ENCODE assay signal across 1 cellular context in the genomic region with DNA sequence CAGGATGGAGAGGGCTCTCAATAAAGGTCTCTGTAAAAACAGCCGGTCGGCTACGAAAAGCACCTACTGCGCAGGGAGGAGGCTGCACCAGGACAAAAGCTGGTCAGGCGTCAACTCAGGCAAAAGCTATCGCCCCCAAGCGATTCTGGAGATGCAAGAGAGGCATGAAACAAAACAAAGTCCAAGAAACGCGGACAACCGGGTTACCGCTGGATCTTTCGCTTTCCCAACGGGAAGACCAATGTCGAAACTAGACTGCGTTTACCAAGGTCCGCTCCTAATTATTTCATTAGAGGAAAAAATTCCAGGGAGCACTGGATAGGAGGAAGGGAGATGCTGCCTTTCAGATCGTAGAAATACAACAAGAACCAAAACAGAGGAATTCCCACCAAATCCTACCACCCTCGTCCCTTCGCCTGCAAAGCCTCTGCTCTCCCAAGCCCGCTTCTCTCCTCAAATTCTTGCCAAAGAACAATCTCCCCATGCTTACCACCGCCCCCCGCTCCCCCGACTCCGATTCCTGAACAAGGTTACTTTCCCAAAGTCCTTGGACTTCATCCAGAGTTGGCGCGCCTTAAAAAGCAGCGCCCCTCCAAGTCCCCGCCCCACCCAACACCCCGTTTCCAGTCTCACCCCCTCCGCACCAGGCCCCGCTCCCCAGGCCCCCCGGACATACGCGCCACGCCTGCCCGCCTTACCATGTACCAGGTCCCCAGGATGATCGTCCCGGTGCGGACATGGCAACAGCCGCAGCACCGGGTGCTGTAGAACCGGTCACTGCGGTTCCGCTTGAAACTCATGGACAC.
TF ChIP-seq lines count a peak whose summit lies in the region.

No MANE protein-coding gene starts in this region.

TF ChIP-seq in HepG2, 621 proteins besides CTCF, POLR2A, EP300 and RAD21 (continued from another document and continues in another):
- TF ChIP-seq, protein P1, sequence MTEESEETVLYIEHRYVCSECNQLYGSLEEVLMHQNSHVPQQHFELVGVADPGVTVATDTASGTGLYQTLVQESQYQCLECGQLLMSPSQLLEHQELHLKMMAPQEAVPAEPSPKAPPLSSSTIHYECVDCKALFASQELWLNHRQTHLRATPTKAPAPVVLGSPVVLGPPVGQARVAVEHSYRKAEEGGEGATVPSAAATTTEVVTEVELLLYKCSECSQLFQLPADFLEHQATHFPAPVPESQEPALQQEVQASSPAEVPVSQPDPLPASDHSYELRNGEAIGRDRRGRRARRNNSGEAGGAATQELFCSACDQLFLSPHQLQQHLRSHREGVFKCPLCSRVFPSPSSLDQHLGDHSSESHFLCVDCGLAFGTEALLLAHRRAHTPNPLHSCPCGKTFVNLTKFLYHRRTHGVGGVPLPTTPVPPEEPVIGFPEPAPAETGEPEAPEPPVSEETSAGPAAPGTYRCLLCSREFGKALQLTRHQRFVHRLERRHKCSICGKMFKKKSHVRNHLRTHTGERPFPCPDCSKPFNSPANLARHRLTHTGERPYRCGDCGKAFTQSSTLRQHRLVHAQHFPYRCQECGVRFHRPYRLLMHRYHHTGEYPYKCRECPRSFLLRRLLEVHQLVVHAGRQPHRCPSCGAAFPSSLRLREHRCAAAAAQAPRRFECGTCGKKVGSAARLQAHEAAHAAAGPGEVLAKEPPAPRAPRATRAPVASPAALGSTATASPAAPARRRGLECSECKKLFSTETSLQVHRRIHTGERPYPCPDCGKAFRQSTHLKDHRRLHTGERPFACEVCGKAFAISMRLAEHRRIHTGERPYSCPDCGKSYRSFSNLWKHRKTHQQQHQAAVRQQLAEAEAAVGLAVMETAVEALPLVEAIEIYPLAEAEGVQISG (CRISPR knock-in tag; IDR thresholded peaks at IDR 0.05) = peak; percentile 65
- no peak for TF ChIP-seq ZNF101 (CRISPR knock-in tag; IDR thresholded peaks at IDR 0.05; ENCODE audit: borderline replicate concordance, low read depth)
- TF ChIP-seq, protein P2, sequence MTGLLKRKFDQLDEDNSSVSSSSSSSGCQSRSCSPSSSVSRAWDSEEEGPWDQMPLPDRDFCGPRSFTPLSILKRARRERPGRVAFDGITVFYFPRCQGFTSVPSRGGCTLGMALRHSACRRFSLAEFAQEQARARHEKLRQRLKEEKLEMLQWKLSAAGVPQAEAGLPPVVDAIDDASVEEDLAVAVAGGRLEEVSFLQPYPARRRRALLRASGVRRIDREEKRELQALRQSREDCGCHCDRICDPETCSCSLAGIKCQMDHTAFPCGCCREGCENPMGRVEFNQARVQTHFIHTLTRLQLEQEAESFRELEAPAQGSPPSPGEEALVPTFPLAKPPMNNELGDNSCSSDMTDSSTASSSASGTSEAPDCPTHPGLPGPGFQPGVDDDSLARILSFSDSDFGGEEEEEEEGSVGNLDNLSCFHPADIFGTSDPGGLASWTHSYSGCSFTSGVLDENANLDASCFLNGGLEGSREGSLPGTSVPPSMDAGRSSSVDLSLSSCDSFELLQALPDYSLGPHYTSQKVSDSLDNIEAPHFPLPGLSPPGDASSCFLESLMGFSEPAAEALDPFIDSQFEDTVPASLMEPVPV (CRISPR knock-in tag; IDR thresholded peaks at IDR 0.05) = no peak; the same call in 1 of the 2 replicates
- TF ChIP-seq ZBTB3 (CRISPR knock-in tag; IDR thresholded peaks at IDR 0.05; ENCODE audit: borderline replicate concordance, low read depth) = 0 out of 2 replicates have a peak, but pooled peaks have one; percentile 12
- no peak for TF ChIP-seq TBP (CRISPR knock-in tag; IDR thresholded peaks at IDR 0.05)
- no peak for TF ChIP-seq ZC3H4 (CRISPR knock-in tag; IDR thresholded peaks at IDR 0.05; ENCODE audit: borderline replicate concordance)
- no peak for TF ChIP-seq HOXA3 (CRISPR knock-in tag; IDR thresholded peaks at IDR 0.05)
- TF ChIP-seq ZNF329 (CRISPR knock-in tag; IDR thresholded peaks at IDR 0.05; ENCODE audit: low read depth) = no peak
- no peak for TF ChIP-seq FOXA1 (IDR thresholded peaks at IDR 0.05)
- TF ChIP-seq FOXA1 (CRISPR knock-in tag; IDR thresholded peaks at IDR 0.05) = peak; percentile 11; the same call in 1 of the 2 replicates
- TF ChIP-seq NFATC3 (CRISPR knock-in tag; IDR thresholded peaks at IDR 0.05) = no peak
- TF ChIP-seq ZNF577 (CRISPR knock-in tag; IDR thresholded peaks at IDR 0.05; ENCODE audit: borderline replicate concordance, low read depth) = no peak
- no peak for TF ChIP-seq ZNF737 (CRISPR knock-in tag; IDR thresholded peaks at IDR 0.05; ENCODE audit: borderline replicate concordance)
- TF ChIP-seq, protein P3, sequence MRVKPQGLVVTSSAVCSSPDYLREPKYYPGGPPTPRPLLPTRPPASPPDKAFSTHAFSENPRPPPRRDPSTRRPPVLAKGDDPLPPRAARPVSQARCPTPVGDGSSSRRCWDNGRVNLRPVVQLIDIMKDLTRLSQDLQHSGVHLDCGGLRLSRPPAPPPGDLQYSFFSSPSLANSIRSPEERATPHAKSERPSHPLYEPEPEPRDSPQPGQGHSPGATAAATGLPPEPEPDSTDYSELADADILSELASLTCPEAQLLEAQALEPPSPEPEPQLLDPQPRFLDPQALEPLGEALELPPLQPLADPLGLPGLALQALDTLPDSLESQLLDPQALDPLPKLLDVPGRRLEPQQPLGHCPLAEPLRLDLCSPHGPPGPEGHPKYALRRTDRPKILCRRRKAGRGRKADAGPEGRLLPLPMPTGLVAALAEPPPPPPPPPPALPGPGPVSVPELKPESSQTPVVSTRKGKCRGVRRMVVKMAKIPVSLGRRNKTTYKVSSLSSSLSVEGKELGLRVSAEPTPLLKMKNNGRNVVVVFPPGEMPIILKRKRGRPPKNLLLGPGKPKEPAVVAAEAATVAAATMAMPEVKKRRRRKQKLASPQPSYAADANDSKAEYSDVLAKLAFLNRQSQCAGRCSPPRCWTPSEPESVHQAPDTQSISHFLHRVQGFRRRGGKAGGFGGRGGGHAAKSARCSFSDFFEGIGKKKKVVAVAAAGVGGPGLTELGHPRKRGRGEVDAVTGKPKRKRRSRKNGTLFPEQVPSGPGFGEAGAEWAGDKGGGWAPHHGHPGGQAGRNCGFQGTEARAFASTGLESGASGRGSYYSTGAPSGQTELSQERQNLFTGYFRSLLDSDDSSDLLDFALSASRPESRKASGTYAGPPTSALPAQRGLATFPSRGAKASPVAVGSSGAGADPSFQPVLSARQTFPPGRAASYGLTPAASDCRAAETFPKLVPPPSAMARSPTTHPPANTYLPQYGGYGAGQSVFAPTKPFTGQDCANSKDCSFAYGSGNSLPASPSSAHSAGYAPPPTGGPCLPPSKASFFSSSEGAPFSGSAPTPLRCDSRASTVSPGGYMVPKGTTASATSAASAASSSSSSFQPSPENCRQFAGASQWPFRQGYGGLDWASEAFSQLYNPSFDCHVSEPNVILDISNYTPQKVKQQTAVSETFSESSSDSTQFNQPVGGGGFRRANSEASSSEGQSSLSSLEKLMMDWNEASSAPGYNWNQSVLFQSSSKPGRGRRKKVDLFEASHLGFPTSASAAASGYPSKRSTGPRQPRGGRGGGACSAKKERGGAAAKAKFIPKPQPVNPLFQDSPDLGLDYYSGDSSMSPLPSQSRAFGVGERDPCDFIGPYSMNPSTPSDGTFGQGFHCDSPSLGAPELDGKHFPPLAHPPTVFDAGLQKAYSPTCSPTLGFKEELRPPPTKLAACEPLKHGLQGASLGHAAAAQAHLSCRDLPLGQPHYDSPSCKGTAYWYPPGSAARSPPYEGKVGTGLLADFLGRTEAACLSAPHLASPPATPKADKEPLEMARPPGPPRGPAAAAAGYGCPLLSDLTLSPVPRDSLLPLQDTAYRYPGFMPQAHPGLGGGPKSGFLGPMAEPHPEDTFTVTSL (CRISPR knock-in tag; IDR thresholded peaks at IDR 0.05; ENCODE audit: borderline replicate concordance) = peak; percentile 25; the same call in 1 of the 2 replicates
- no peak for TF ChIP-seq EZH2 (conservative IDR thresholded peaks at IDR 0.05; ENCODE audit: low read depth, low read length)
- TF ChIP-seq, protein P4, sequence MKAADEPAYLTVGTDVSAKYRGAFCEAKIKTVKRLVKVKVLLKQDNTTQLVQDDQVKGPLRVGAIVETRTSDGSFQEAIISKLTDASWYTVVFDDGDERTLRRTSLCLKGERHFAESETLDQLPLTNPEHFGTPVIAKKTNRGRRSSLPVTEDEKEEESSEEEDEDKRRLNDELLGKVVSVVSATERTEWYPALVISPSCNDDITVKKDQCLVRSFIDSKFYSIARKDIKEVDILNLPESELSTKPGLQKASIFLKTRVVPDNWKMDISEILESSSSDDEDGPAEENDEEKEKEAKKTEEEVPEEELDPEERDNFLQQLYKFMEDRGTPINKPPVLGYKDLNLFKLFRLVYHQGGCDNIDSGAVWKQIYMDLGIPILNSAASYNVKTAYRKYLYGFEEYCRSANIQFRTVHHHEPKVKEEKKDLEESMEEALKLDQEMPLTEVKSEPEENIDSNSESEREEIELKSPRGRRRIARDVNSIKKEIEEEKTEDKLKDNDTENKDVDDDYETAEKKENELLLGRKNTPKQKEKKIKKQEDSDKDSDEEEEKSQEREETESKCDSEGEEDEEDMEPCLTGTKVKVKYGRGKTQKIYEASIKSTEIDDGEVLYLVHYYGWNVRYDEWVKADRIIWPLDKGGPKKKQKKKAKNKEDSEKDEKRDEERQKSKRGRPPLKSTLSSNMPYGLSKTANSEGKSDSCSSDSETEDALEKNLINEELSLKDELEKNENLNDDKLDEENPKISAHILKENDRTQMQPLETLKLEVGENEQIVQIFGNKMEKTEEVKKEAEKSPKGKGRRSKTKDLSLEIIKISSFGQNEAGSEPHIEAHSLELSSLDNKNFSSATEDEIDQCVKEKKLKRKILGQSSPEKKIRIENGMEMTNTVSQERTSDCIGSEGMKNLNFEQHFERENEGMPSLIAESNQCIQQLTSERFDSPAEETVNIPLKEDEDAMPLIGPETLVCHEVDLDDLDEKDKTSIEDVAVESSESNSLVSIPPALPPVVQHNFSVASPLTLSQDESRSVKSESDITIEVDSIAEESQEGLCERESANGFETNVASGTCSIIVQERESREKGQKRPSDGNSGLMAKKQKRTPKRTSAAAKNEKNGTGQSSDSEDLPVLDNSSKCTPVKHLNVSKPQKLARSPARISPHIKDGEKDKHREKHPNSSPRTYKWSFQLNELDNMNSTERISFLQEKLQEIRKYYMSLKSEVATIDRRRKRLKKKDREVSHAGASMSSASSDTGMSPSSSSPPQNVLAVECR (CRISPR knock-in tag; IDR thresholded peaks at IDR 0.05; ENCODE audit: borderline replicate concordance) = 0 out of 2 replicates have a peak, but pooled peaks have one; percentile 48
- TF ChIP-seq ZNF484 (CRISPR knock-in tag; IDR thresholded peaks at IDR 0.05; ENCODE audit: borderline replicate concordance, low read depth) = no peak
- TF ChIP-seq ARNT2 (CRISPR knock-in tag; IDR thresholded peaks at IDR 0.05; ENCODE audit: low read depth) = 0 out of 2 replicates have a peak, but pooled peaks have one; percentile 20
- 0 out of 2 replicates have a peak, but pooled peaks have one; percentile 1 for TF ChIP-seq ARNTL (CRISPR knock-in tag; IDR thresholded peaks at IDR 0.05)
- TF ChIP-seq ZNF282 (IDR thresholded peaks at IDR 0.05; ENCODE audit: partially characterized antibody) = no peak
- TF ChIP-seq ZNF614 (CRISPR knock-in tag; IDR thresholded peaks at IDR 0.05; ENCODE audit: borderline replicate concordance) = peak; percentile 39; the same call in 1 of the 2 replicates
- peak; percentile 71; the same call in 1 of the 2 replicates for TF ChIP-seq ZNF788 (CRISPR knock-in tag; IDR thresholded peaks at IDR 0.05; ENCODE audit: borderline replicate concordance)
- TF ChIP-seq ZNF790 (CRISPR knock-in tag; IDR thresholded peaks at IDR 0.05; ENCODE audit: borderline replicate concordance) = 0 out of 2 replicates have a peak, but pooled peaks have one; percentile 7
- 0 out of 2 replicates have a peak, but pooled peaks have one; percentile 28 for TF ChIP-seq PPARG (CRISPR knock-in tag; conservative IDR thresholded peaks at IDR 0.05)
- TF ChIP-seq ZNF670 (CRISPR knock-in tag; IDR thresholded peaks at IDR 0.05; ENCODE audit: borderline replicate concordance) = no peak
- no peak for TF ChIP-seq RARA (CRISPR knock-in tag; IDR thresholded peaks at IDR 0.05)
- TF ChIP-seq ZNF879 (CRISPR knock-in tag; IDR thresholded peaks at IDR 0.05) = no peak; the same call in 1 of the 2 replicates
- no peak for TF ChIP-seq MIER3 (CRISPR knock-in tag; IDR thresholded peaks at IDR 0.05; ENCODE audit: borderline replicate concordance)
- TF ChIP-seq, protein P5, sequence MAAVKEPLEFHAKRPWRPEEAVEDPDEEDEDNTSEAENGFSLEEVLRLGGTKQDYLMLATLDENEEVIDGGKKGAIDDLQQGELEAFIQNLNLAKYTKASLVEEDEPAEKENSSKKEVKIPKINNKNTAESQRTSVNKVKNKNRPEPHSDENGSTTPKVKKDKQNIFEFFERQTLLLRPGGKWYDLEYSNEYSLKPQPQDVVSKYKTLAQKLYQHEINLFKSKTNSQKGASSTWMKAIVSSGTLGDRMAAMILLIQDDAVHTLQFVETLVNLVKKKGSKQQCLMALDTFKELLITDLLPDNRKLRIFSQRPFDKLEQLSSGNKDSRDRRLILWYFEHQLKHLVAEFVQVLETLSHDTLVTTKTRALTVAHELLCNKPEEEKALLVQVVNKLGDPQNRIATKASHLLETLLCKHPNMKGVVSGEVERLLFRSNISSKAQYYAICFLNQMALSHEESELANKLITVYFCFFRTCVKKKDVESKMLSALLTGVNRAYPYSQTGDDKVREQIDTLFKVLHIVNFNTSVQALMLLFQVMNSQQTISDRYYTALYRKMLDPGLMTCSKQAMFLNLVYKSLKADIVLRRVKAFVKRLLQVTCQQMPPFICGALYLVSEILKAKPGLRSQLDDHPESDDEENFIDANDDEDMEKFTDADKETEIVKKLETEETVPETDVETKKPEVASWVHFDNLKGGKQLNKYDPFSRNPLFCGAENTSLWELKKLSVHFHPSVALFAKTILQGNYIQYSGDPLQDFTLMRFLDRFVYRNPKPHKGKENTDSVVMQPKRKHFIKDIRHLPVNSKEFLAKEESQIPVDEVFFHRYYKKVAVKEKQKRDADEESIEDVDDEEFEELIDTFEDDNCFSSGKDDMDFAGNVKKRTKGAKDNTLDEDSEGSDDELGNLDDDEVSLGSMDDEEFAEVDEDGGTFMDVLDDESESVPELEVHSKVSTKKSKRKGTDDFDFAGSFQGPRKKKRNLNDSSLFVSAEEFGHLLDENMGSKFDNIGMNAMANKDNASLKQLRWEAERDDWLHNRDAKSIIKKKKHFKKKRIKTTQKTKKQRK (IDR thresholded peaks at IDR 0.05; ENCODE audit: low read length) = no peak
